Comparison of ENCODE assay signal across 8 cellular contexts in the genomic region with DNA sequence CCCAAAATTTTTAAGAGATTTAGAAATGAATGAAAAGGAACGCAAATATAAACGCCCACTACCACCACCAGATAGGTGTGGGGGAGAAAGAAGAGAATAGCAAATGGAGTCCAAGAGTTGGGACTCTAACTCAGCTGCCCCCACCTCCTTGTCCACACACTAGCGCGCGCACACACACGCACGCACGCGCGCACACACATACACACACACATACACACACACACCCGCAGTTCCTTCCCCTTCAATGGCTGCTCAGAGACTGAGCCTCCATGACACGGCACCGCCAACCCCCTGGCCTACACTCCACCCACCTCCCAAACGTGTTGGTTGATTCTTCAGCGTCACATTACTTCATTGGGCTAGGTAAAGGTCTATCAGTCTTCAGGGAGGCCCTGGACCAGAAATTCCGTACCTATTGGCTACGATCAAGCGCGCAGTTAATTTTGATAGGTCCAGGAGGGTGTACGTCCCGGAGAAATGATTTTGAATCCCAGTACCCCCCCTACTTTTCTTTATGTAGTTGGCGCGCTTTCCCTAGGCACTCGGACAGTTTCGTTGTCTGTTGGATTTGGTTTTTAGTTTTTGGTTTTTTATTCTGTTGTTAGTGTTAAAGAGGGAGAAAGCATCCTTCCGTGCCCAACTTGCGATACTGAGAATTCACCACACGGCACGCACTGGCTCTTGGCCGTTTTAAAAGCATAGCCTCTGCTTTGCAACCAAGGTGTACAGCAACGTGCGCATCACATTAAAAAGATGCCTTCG.
DNase-seq lines count a peak whose midpoint lies in the region; ATAC-seq and FAIRE-seq lines count a peak whose summit lies in the region.

A gene (minus strand): TSS at position 261 of the 762 bp plus-strand sequence. CDS start 326 bp downstream, outside the sequence.

- ATAC-seq in GM19324 (IDR thresholded peaks at IDR 0.05; ENCODE audit: low FRiP score, unreplicated experiment): peak; percentile 89
- peak; percentile 74 for ATAC-seq in HG03469 (IDR thresholded peaks at IDR 0.05; ENCODE audit: unreplicated experiment)

- peak within 1 kb of the TSS; percentile 98 for H3K4me3 ChIP-seq in BLaER1

- H3K9ac ChIP-seq in BLaER1: peak within 1 kb of the TSS; percentile 100

- peak; percentile 100 for DNase-seq in NCI-H526 (lab: John Stamatoyannopoulos, UW)
- peak; percentile 94 for DNase-seq in activated CD4-positive, alpha-beta T cell treated with anti-CD3 and anti-CD28 coated beads for 48 hours
- DNase-seq in kidney tubule cell (ENCODE audit: low spot score): peak; percentile 99
- peak; percentile 72 to 87 (median 80) for DNase-seq in stimulated activated CD4-positive, alpha-beta T cell treated with anti-CD3 and anti-CD28 coated beads, Interleukin-1b, Interleukin-23, amount 100 ng/mL, for 24 hours (ENCODE audit: low read depth in 4 of 4, low spot score in 1 of 4)

- H3K9me3 ChIP-seq in BLaER1: no peaks in the 10 kb centered on the region

- peak within 1 kb of the TSS; percentile 99 for H3K27ac ChIP-seq in BLaER1

- peaks cover 29% of the 10 kb centered on the region for H3K4me1 ChIP-seq in BLaER1

- FAIRE-seq in colon (lab: Jason Lieb, UNC): peak; percentile 47

- peaks cover 5% of the 10 kb centered on the region; the same call in 1 of the 2 replicates for H4K20me1 ChIP-seq in BLaER1

- H3K36me3 ChIP-seq in BLaER1: peaks cover 9% of the 10 kb centered on the region

- H3K4me2 ChIP-seq in BLaER1: peak within 1 kb of the TSS; percentile 93

- no peaks in the 10 kb centered on the region for H3K27me3 ChIP-seq in BLaER1

Comparison
In these comparisons a context has a peak if more than half of its experiments do, and no peak if none do; other contexts are left out.
1. Peak in every context shown above with its lines: DNase-seq, ATAC-seq, H3K4me3 ChIP-seq and H3K27ac ChIP-seq.